11 cellular contexts compared by ENCODE assay signal in genomic region chr9:12056874-12057273, GRCh38.
"Had no signal": no experiment of that assay in that cellular context is flagged by ENCODE, and none has a peak within 500 bp of the region (broad histone marks: within the 10 kb centered on the region; RNA-seq: fewer than 3 reads in every experiment).

No MANE protein-coding gene starts in this region.

- DNase-seq: GM23248, GOT3, H7, H9, HCEC 1CT, HFFc6 had no signal

- H3K4me3 ChIP-seq: GM23248, GM23338, HAP-1 had no signal

- H3K36me3 ChIP-seq: HAP-1 had no signal

- FAIRE-seq: H1, H54 had no signal

- H3K9ac ChIP-seq: GM23248 had no signal

- H3K4me2 ChIP-seq: GM23338 had no signal

- ATAC-seq: GM23338, HCT116 had no signal

- H2AFZ ChIP-seq: GM23248, GM23338 had no signal

- H3K27ac ChIP-seq: GM23248 had no signal

- H3K4me1 ChIP-seq: HAP-1 had no signal
